1 cellular context compared by ENCODE assay signal in the genomic region with DNA sequence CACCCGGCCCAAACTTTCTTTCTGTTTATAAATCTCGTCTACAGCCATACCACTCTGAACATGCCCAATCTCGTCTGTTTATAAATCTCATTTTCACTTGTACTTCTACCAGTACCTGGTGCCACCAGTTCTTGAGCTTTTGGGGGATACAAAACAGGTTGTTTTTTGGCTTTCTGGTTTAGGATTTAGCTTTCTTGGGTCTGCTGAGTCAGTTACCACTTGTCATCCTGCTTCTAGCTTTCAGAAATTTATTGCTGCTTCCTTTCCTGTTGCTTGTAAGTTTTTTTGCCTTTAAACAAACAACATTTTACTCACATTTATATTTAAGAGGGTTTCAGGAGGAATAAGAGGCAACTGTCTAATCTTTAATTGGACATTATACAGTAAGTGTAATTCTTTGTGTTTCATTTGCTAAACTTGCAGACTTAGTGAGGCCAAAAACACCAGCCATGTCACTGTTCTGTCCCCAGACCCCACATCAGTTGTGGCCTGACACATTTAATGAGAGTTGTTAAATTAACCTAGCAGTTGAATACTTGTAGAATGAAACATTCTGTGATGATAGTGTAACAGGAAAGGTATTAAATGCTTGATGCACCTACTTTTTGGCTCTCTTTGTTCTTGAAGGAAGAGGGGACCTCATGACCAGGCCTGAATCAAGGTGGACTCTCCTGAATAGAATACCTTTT.
TF ChIP-seq lines count a peak whose summit lies in the region.

No MANE protein-coding gene starts in this region.

TF ChIP-seq in WTC11, 78 proteins besides CTCF, POLR2A, EP300 and RAD21:
- TF ChIP-seq, protein P1, sequence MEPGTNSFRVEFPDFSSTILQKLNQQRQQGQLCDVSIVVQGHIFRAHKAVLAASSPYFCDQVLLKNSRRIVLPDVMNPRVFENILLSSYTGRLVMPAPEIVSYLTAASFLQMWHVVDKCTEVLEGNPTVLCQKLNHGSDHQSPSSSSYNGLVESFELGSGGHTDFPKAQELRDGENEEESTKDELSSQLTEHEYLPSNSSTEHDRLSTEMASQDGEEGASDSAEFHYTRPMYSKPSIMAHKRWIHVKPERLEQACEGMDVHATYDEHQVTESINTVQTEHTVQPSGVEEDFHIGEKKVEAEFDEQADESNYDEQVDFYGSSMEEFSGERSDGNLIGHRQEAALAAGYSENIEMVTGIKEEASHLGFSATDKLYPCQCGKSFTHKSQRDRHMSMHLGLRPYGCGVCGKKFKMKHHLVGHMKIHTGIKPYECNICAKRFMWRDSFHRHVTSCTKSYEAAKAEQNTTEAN (CRISPR knock-in tag; IDR thresholded peaks at IDR 0.05), result no peak
- TF ChIP-seq ZBTB21 (CRISPR knock-in tag; IDR thresholded peaks at IDR 0.05; ENCODE audit: borderline replicate concordance), result no peak
